ENCODE assay signal across 8 cellular contexts in the genomic region with DNA sequence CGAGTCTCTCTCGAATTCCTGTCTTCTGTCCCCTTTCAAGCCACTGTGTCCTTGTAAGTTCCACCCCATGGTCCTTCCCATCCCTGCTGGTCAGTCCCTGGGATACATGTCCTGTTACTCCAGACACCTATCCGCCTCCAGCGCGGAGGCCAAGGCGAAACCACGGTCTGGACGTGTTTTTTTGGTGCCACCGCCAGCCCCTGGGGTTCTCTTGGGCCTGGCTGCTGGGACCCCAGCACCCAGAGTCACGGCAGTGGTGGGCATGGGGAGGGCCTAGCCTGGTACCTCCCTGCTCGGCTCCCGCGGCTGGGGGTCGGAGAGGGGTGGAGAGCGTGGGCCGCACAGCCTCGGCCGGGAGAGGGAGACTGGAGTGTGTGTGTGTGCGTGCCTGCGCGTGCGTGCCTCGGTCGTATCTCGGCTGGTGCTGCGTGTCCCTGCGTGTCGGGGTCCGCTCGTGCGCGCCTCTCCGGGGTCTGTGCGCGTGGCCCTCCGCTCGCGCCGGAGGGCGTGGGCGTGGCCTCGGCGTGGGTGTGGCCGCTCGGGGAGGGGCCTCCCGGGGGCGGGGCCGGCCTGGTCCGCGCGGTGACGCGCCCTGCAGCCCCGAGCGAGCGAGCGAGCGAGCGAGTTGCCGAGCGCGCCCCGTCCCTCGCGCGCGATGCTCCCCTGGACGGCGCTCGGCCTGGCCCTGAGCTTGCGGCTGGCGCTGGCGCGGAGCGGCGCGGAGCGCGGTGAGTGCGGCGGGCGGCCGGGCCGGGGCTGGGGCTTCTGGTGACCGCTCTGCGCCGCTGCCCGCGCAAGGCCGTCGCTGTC. TPM values are rescaled to one million over a fixed set of nuclear protein-coding genes. Genes with fewer than 3 reads are reported as not detected.
DNase-seq lines count a peak whose midpoint lies in the region; ATAC-seq and TF ChIP-seq lines count a peak whose summit lies in the region.

Gene VWA1 (plus strand): TSS at position 597 of the 810 bp plus-strand sequence. CDS start 59 bp downstream, at position 656.

- POLR2A ChIA-PET in HEK293 (lab: Yijun Ruan, JAX) = interaction anchor here (0.5 to 1.0 kb wide), 2 partner anchors 28 to 226 kb away, joined by 4 read pairs; partner anchors contain the start of gene MRPL20

- H3K9me3 ChIP-seq in HEK293 (ENCODE audit: control insufficient read depth, insufficient read depth, low read depth, low read length) = no peaks in the 10 kb centered on the region
- no peaks in the 10 kb centered on the region for H3K9me3 ChIP-seq in left ventricle myocardium inferior (replicated peaks)
- H3K9me3 ChIP-seq in psoas muscle = no peaks in the 10 kb centered on the region
- H3K9me3 ChIP-seq in upper lobe of left lung = no peaks in the 10 kb centered on the region

- no peaks in the 10 kb centered on the region for H3K4me1 ChIP-seq in HEK293 (ENCODE audit: control insufficient read depth, insufficient read depth, low read length)
- peaks cover 75% of the 10 kb centered on the region for H3K4me1 ChIP-seq in left ventricle myocardium inferior
- peaks cover 18% of the 10 kb centered on the region for H3K4me1 ChIP-seq in psoas muscle
- peaks cover 60 to 79% (median 73%) of the 10 kb centered on the region in 4 donors for H3K4me1 ChIP-seq in upper lobe of left lung

- DNase-seq in AG09319 (ENCODE audit: extremely low read depth, low read depth) (peak; percentile 15), left ventricle myocardium inferior (peak; percentile 79), psoas muscle (peak; percentile 78 to 86), upper lobe of left lung (peak; percentile 76 to 96)

- CTCF ChIA-PET in HEK293 (lab: Yijun Ruan, JAX) = no interaction called here

- ATAC-seq in SK-N-SH treated with all-trans-retinoic acid at 6 μM for 48 hours (peak; percentile 77), psoas muscle (peak; percentile 66 to 79 (median 72)), upper lobe of left lung (ENCODE audit: low FRiP score in 2 of 2) (peak; percentile 2 to 82), HG03442 (IDR thresholded peaks at IDR 0.05; ENCODE audit: unreplicated experiment) (no peak)

- H3K27me3 ChIP-seq in left ventricle myocardium inferior (ENCODE audit: low read depth) (peaks cover 39% of the 10 kb centered on the region), psoas muscle (ENCODE audit: insufficient read depth in 3 of 3, low read length in 2 of 3) (peaks cover 0 to 8% (median 0%) of the 10 kb centered on the region in 3 donors), upper lobe of left lung (peaks cover 0 to 7% (median 0%) of the 10 kb centered on the region in 4 donors)

- H3K4me3 ChIP-seq in HEK293 (ENCODE audit: low read depth, low read length) = peak within 1 kb of the TSS; percentile 24
- H3K4me3 ChIP-seq in left ventricle myocardium inferior = peak within 1 kb of the TSS; percentile 71
- H3K4me3 ChIP-seq in psoas muscle = peak within 1 kb of the TSS; percentile 65
- H3K4me3 ChIP-seq in upper lobe of left lung = peak within 1 kb of the TSS; percentile 32 to 64 (median 56)

- peaks cover 0 to 9% of the 10 kb centered on the region in 2 experiments; a peak in 1 of 3 replicates for H3K36me3 ChIP-seq in HEK293 (ENCODE audit: control insufficient read depth in 2 of 2, insufficient read depth in 1 of 2, low read length in 2 of 2)
- H3K36me3 ChIP-seq in left ventricle myocardium inferior = no peaks in the 10 kb centered on the region
- H3K36me3 ChIP-seq in psoas muscle (ENCODE audit: insufficient read depth in 1 of 2, low read depth in 1 of 2) = no peaks in the 10 kb centered on the region
- H3K36me3 ChIP-seq in upper lobe of left lung = no peaks in the 10 kb centered on the region

- TF ChIP-seq CTCF in AG09319 (IDR thresholded peaks at IDR 0.05; ENCODE audit: low read depth, low read length) (no peak), HEK293 (tag by site-specific recombination; IDR thresholded peaks at IDR 0.05) (no peak), left ventricle myocardium inferior (IDR thresholded peaks at IDR 0.05; ENCODE audit: borderline replicate concordance) (no peak), psoas muscle (IDR thresholded peaks at IDR 0.05) (no peak), upper lobe of left lung (IDR thresholded peaks at IDR 0.05) (no peak)

- H3K27ac ChIP-seq in HEK293 (ENCODE audit: extremely low read depth, low read depth, low read length) (no peak within 1 kb of the TSS), angular gyrus (ENCODE audit: low read depth, low read length) (peak within 1 kb of the TSS; percentile 94), left ventricle myocardium inferior (replicated peaks) (peak within 1 kb of the TSS; percentile 97), psoas muscle (peak within 1 kb of the TSS; percentile 75), upper lobe of left lung (peak within 1 kb of the TSS; percentile 87 to 95 (median 92))

- intact Hi-C loops in left ventricle myocardium inferior (cut with micrococcal nuclease) (no loop called here), psoas muscle (cut with DNase I) (no loop called here)

- TF ChIP-seq EP300 in upper lobe of left lung (IDR thresholded peaks at IDR 0.05) = no peak

- TF ChIP-seq POLR2A in upper lobe of left lung (IDR thresholded peaks at IDR 0.05) = peak in 1 of 4 donors; percentile 69

- 8 to 18% (median 10%) methylated on average over 38 to 91 of the region's 91 CpGs for WGBS in psoas muscle, 3 donors
- WGBS in upper lobe of left lung, 2 donors = 20 to 83% methylated on average over 8 to 45 of the region's 91 CpGs

TF ChIP-seq in HEK293, 187 proteins besides CTCF, POLR2A, EP300 and RAD21 (continues in another document):
- TF ChIP-seq, protein P1, sequence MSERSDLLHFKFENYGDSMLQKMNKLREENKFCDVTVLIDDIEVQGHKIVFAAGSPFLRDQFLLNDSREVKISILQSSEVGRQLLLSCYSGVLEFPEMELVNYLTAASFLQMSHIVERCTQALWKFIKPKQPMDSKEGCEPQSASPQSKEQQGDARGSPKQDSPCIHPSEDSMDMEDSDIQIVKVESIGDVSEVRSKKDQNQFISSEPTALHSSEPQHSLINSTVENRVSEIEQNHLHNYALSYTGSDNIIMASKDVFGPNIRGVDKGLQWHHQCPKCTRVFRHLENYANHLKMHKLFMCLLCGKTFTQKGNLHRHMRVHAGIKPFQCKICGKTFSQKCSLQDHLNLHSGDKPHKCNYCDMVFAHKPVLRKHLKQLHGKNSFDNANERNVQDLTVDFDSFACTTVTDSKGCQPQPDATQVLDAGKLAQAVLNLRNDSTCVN (tag by site-specific recombination; optimal IDR thresholded peaks at IDR 0.05) = peak; percentile 86

TF ChIP-seq in SK-N-SH treated with all-trans-retinoic acid at 6 μM for 48 hours, 23 proteins besides CTCF, POLR2A, EP300 and RAD21 (continues in another document):
- TF ChIP-seq, protein P2, sequence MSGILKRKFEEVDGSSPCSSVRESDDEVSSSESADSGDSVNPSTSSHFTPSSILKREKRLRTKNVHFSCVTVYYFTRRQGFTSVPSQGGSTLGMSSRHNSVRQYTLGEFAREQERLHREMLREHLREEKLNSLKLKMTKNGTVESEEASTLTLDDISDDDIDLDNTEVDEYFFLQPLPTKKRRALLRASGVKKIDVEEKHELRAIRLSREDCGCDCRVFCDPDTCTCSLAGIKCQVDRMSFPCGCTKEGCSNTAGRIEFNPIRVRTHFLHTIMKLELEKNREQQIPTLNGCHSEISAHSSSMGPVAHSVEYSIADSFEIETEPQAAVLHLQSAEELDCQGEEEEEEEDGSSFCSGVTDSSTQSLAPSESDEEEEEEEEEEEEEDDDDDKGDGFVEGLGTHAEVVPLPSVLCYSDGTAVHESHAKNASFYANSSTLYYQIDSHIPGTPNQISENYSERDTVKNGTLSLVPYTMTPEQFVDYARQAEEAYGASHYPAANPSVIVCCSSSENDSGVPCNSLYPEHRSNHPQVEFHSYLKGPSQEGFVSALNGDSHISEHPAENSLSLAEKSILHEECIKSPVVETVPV (CRISPR knock-in tag; IDR thresholded peaks at IDR 0.05) = no peak
- TF ChIP-seq PATZ1 (CRISPR knock-in tag; IDR thresholded peaks at IDR 0.05; ENCODE audit: borderline replicate concordance) (no peak), TCF4 (CRISPR knock-in tag; IDR thresholded peaks at IDR 0.05; ENCODE audit: borderline replicate concordance) (no peak), ISL1 (CRISPR knock-in tag; IDR thresholded peaks at IDR 0.05) (no peak), SNAI2 (CRISPR knock-in tag; IDR thresholded peaks at IDR 0.05) (no peak), ESRRG (CRISPR knock-in tag; IDR thresholded peaks at IDR 0.05) (no peak), CSDC2 (CRISPR knock-in tag; IDR thresholded peaks at IDR 0.05) (no peak), ZFP3 (CRISPR knock-in tag; IDR thresholded peaks at IDR 0.05) (no peak), ZC3H10 (CRISPR knock-in tag; IDR thresholded peaks at IDR 0.05) (no peak)
- TF ChIP-seq, protein P3, sequence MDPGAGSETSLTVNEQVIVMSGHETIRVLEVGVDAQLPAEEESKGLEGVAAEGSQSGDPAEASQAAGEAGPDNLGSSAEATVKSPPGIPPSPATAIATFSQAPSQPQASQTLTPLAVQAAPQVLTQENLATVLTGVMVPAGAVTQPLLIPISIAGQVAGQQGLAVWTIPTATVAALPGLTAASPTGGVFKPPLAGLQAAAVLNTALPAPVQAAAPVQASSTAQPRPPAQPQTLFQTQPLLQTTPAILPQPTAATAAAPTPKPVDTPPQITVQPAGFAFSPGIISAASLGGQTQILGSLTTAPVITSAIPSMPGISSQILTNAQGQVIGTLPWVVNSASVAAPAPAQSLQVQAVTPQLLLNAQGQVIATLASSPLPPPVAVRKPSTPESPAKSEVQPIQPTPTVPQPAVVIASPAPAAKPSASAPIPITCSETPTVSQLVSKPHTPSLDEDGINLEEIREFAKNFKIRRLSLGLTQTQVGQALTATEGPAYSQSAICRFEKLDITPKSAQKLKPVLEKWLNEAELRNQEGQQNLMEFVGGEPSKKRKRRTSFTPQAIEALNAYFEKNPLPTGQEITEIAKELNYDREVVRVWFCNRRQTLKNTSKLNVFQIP (CRISPR knock-in tag; IDR thresholded peaks at IDR 0.05; ENCODE audit: borderline replicate concordance, low read depth) = no peak

RNA-seq across cellular contexts. Expression of gene VWA1, which starts in this region (rescaled TPM):
- total RNA-seq in left ventricle myocardium inferior (13.7 TPM), psoas muscle (10 to 100 TPM in 3 of 4 donors, 1 to 10 TPM in 1; 4.5 to 25.3 (median 13.8) TPM), upper lobe of left lung (100 to 1,000 TPM in 2 of 6 donors, 10 to 100 TPM in 4; 41.8 to 108 (median 62.5) TPM)
- 1 to 10 TPM; 1.4 to 7.8 (median 4.1) TPM for polyA plus RNA-seq in psoas muscle

Comparison
In these comparisons a context has a peak if more than half of its experiments do, and no peak if none do; other contexts are left out.
1. DNase-seq: peak in every context shown above with its lines; median percentile 86 in upper lobe of left lung; 82 in psoas muscle; 79 in left ventricle myocardium inferior; 15 in AG09319.